Comparison of ENCODE assay signal across 32 cellular contexts in genomic region chr12:20863056-20863455, GRCh38. TPM values are rescaled to one million over a fixed set of nuclear protein-coding genes. Genes with fewer than 3 reads are reported as not detected.
"Had no signal": no experiment of that assay in that cellular context is flagged by ENCODE, and none has a peak within 500 bp of the region (broad histone marks: within the 10 kb centered on the region; RNA-seq: fewer than 3 reads in every experiment).

No MANE protein-coding gene starts in this region.

- H3K27me3 Mint-ChIP-seq: memory B cell; naive B cell; natural killer cell treated with Interleukin-12 subunit alpha and Interleukin-12 subunit beta and Interleukin-15 and Interleukin-18, amount 100 ng/mL, for 72 hours had no signal

- H3K36me3 ChIP-seq: esophagus squamous epithelium, heart right ventricle, prostate gland, right atrium auricular region, sigmoid colon, stomach, thyroid gland had no signal

- H3K27ac Mint-ChIP-seq: memory B cell; mesothelial cell of epicardium; naive B cell; natural killer cell treated with Interleukin-12 subunit alpha and Interleukin-12 subunit beta and Interleukin-15 and Interleukin-18, amount 100 ng/mL, for 72 hours; stimulated activated effector memory CD8-positive, alpha-beta T cell treated with anti-CD3 and anti-CD28 coated beads, Interleukin-12 subunit alpha, Interleukin-12 subunit beta, amount 100 ng/mL, for 72 hours had no signal

- H3K4me3 ChIP-seq: coronary artery, esophagus squamous epithelium, heart right ventricle, lung, mucosa of descending colon, prostate gland, right atrium auricular region, sigmoid colon, stomach, thyroid gland had no signal

- H3K4me1 ChIP-seq: esophagus squamous epithelium, heart right ventricle, parathyroid adenoma, prostate gland, right atrium auricular region, sigmoid colon, stomach, thyroid gland had no signal

- ATAC-seq: heart right ventricle; left lobe of liver; mucosa of descending colon; natural killer cell treated with Interleukin-12 subunit alpha and Interleukin-12 subunit beta and Interleukin-15 and Interleukin-18, amount 100 ng/mL, for 72 hours; stimulated activated effector memory CD8-positive, alpha-beta T cell treated with anti-CD3 and anti-CD28 coated beads, Interleukin-12 subunit alpha, Interleukin-12 subunit beta, amount 100 ng/mL, for 72 hours had no signal

- H3K27ac ChIP-seq: coronary artery, esophagus squamous epithelium, heart right ventricle, parathyroid adenoma, prostate gland, right atrium auricular region, sigmoid colon, stomach, thyroid gland had no signal

- H3K9ac ChIP-seq: parathyroid adenoma had no signal

- H3K36me3 Mint-ChIP-seq: memory B cell; mesothelial cell of epicardium; naive B cell; natural killer cell treated with Interleukin-12 subunit alpha and Interleukin-12 subunit beta and Interleukin-15 and Interleukin-18, amount 100 ng/mL, for 72 hours; stimulated activated effector memory CD8-positive, alpha-beta T cell treated with anti-CD3 and anti-CD28 coated beads, Interleukin-12 subunit alpha, Interleukin-12 subunit beta, amount 100 ng/mL, for 72 hours had no signal

- H3K4me3 Mint-ChIP-seq: memory B cell; mesothelial cell of epicardium; naive B cell; natural killer cell treated with Interleukin-12 subunit alpha and Interleukin-12 subunit beta and Interleukin-15 and Interleukin-18, amount 100 ng/mL, for 72 hours; neural crest cell; stimulated activated effector memory CD8-positive, alpha-beta T cell treated with anti-CD3 and anti-CD28 coated beads, Interleukin-12 subunit alpha, Interleukin-12 subunit beta, amount 100 ng/mL, for 72 hours had no signal

- H2AFZ ChIP-seq: parathyroid adenoma had no signal

- H3K9me3 Mint-ChIP-seq: mesothelial cell of epicardium had no signal

- H3K4me1 Mint-ChIP-seq: memory B cell; mesothelial cell of epicardium; naive B cell; neural crest cell; stimulated activated effector memory CD8-positive, alpha-beta T cell treated with anti-CD3 and anti-CD28 coated beads, Interleukin-12 subunit alpha, Interleukin-12 subunit beta, amount 100 ng/mL, for 72 hours had no signal

- H3K79me2 ChIP-seq: parathyroid adenoma had no signal

- DNase-seq: dermis blood vessel endothelial cell; effector memory CD4-positive, alpha-beta T cell; erythroblast; esophagus squamous epithelium; foreskin melanocyte; glutamatergic neuron; heart right ventricle; hippocampal formation; kidney; mucosa of descending colon; naive B cell; sigmoid colon; stimulated activated CD4-positive, alpha-beta T cell treated with anti-CD3 and anti-CD28 coated beads, Interleukin-2, amount 100 ng/mL, for 24 hours; stimulated activated CD4-positive, alpha-beta T cell treated with anti-CD3 and anti-CD28 coated beads, Interleukin-4, amount 100 ng/mL, for 24 hours; stimulated activated naive CD4-positive, alpha-beta T cell treated with Interleukin-2 at 50 U/mL for 16 hours; stomach; thyroid gland; trophoblast cell had no signal

- H3K9me3 ChIP-seq: esophagus squamous epithelium, heart right ventricle, mucosa of descending colon, prostate gland, right atrium auricular region, sigmoid colon, stomach, thyroid gland had no signal

- H3K27me3 ChIP-seq: esophagus squamous epithelium, heart right ventricle, right atrium auricular region, sigmoid colon, stomach, thyroid gland had no signal

RNA-seq across cellular contexts. Expression of gene SLCO1B3, which starts 52.6 kb away (rescaled TPM):
- total RNA-seq: dermis blood vessel endothelial cell; kidney; mesothelial cell of epicardium; natural killer cell treated with Interleukin-12 subunit alpha and Interleukin-12 subunit beta and Interleukin-15 and Interleukin-18, amount 100 ng/mL, for 72 hours; neural crest cell; osteoblast; right atrium auricular region; sigmoid colon; stomach; subcutaneous adipose tissue; temporal lobe had no signal
- polyA plus RNA-seq: heart right ventricle had no signal
